19 cellular contexts compared by ENCODE assay signal in genomic region chr14:99873653-99874052, GRCh38.
A peak's percentile ranks its signal among the peaks of the same experiment; 100 is the strongest.
DNase-seq lines count a peak whose midpoint lies in the region; ATAC-seq and TF ChIP-seq lines count a peak whose summit lies in the region.
"Had no signal": no experiment of that assay in that cellular context is flagged by ENCODE, and none has a peak within 500 bp of the region (broad histone marks: within the 10 kb centered on the region; RNA-seq: fewer than 3 reads in every experiment).

No MANE protein-coding gene starts in this region.

- H3K36me3 ChIP-seq in WERI-Rb-1: peaks cover 5% of the 10 kb centered on the region; the same call in 1 of the 2 replicates
- H3K36me3 ChIP-seq in iPS-18a (ENCODE audit: control insufficient read depth, low read depth, low read length): no peaks in the 10 kb centered on the region

- peak overlapping the region; percentile 51 for H3K27ac ChIP-seq in WERI-Rb-1
- H3K27ac ChIP-seq in iPS-18a (ENCODE audit: low read length): no peak overlapping the region
- H3K27ac ChIP-seq: SJSA1 had no signal

- no peak overlapping the region for H3K9ac ChIP-seq in iPS-18a (ENCODE audit: low read length)

- no peak overlapping the region for H3K4me3 ChIP-seq in WERI-Rb-1 (ENCODE audit: low read depth, low read length)
- peak overlapping the region; percentile 47 for H3K4me3 ChIP-seq in iPS-18a (ENCODE audit: low read length)
- H3K4me3 ChIP-seq: SJSA1 had no signal

- H3K27me3 ChIP-seq in WERI-Rb-1 (ENCODE audit: insufficient read depth, low read depth, severe bottlenecking) (no peaks in the 10 kb centered on the region), iPS-18a (ENCODE audit: control insufficient read depth, insufficient read depth, low read length) (peaks cover 15% of the 10 kb centered on the region)
- H3K27me3 ChIP-seq: SJSA1 had no signal

- ATAC-seq in HG02870 (IDR thresholded peaks at IDR 0.05; ENCODE audit: unreplicated experiment): no peak
- ATAC-seq: HCT116, Panc1 had no signal

- DNase-seq in NCI-H2171 treated with DMSO at 0.1 percent for 48 hours (lab: John Stamatoyannopoulos, UW) (peak; percentile 27), NCI-H2171 (lab: John Stamatoyannopoulos, UW) (no peak), WERI-Rb-1 (no peak), foreskin melanocyte (no peak), islet precursor cell (no peak), GM19240 (ENCODE audit: insufficient read length, low spot score) (no peak)
- DNase-seq: 8988T, DMS 273 treated with DMSO at 0.1 percent for 48 hours, MM.1S, NCI-H1092, NCI-H1436 treated with DMSO at 0.1 percent for 48 hours, NCI-H2029 treated with DMSO at 0.1 percent for 48 hours, NCI-H226, NCI-H526 had no signal

- no peak for TF ChIP-seq CTCF in WERI-Rb-1 (IDR thresholded peaks at IDR 0.05; ENCODE audit: low read depth, low read length)

- no peaks in the 10 kb centered on the region for H3K9me3 ChIP-seq in WERI-Rb-1 (ENCODE audit: severe bottlenecking)
- H3K9me3 ChIP-seq in iPS-18a (ENCODE audit: control insufficient read depth, low read depth, low read length): no peaks in the 10 kb centered on the region
- H3K9me3 ChIP-seq: SJSA1 had no signal

- H3K4me1 ChIP-seq in iPS-18a (ENCODE audit: control insufficient read depth, low read depth, low read length): peaks cover 47% of the 10 kb centered on the region
